Comparison of ENCODE assay signal across 1 cellular context in the genomic region with DNA sequence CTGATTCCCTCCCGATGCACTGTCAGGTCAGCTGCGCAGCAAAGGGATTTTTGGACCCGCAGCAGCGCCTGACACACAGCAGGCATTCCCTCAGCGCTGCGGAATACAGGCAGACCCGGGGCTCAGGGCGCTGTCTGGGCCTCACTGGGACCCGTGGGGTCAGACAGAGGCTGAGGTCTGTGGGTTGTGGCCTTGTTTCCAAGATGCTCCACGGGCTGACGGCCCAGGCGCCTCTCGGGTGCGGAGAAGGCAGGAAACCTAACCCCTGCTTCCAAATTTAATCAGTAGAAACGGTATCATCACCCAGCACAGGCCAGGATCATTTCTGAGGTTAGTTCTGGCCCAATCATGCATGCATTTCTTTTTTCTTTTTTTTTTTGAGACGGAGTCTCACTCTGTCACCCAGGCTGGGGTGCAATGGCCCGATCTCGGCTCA.
TF ChIP-seq lines count a peak whose summit lies in the region.

No MANE protein-coding gene starts in this region.

TF ChIP-seq in H1, 55 proteins besides CTCF, POLR2A, EP300 and RAD21:
- TF ChIP-seq CBX5 (IDR thresholded peaks at IDR 0.05; ENCODE audit: low read depth, low read length) (no peak), CREB1 (IDR thresholded peaks at IDR 0.05) (no peak), SIRT6 (IDR thresholded peaks at IDR 0.05; ENCODE audit: low read length) (no peak), SUZ12 (IDR thresholded peaks at IDR 0.05; ENCODE audit: low read length) (no peak), KDM5A (IDR thresholded peaks at IDR 0.05; ENCODE audit: low read length) (no peak), CHD2 (IDR thresholded peaks at IDR 0.05; ENCODE audit: low read length) (no peak), SP2 (IDR thresholded peaks at IDR 0.05; ENCODE audit: low read length) (no peak), NANOG (IDR thresholded peaks at IDR 0.05; ENCODE audit: insufficient read depth, low read depth, low read length, poor library complexity, severe bottlenecking) (no peak), CHD1 (IDR thresholded peaks at IDR 0.05; ENCODE audit: low read depth, low read length) (no peak)
